In the genomic region with DNA sequence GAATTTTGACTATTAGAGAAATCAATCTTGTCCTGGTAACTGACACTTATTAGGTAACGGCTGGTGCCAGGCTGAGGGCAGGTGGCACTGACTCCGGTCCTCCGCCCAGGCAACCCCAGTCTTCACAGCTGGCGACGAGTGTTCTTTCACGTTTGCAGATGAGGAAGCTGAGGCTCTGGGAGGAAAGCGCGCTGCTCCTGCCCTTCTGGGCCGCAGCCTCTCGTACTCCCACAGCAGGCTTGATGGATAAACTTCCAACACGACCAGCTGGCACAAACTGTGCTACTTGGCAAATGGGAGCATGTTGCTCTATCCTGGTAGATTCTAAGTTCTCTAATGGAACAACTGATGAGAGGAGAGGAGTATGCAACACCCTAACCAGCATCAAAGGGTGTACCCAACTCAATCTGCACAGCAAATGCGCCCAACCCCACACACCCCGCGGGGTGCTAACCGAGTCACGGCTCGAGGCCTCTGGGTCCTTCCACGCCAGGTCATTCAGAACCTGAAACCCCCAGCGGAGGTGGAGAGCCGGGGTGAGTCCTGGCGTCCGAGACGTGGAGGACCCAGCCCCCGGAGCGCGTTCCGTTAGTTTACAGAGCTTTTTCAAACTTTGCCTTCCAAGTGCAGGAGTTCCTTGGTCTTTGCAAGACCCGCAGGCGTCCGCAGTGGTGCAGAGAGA, we compare ENCODE assay signal across 9 cellular contexts. TPM values are rescaled to one million over a fixed set of nuclear protein-coding genes. Genes with fewer than 3 reads are reported as not detected.
DNase-seq lines count a peak whose midpoint lies in the region; ATAC-seq and TF ChIP-seq lines count a peak whose summit lies in the region.
"Had no signal": no experiment of that assay in that cellular context is flagged by ENCODE, and none has a peak within 500 bp of the region (broad histone marks: within the 10 kb centered on the region; RNA-seq: fewer than 3 reads in every experiment).

No MANE protein-coding gene starts in this region.

- H3K4me1 Mint-ChIP-seq in activated CD8-positive, alpha-beta T cell treated with anti-CD3 and anti-CD28 coated beads for 36 hours (ENCODE audit: low read depth) = peaks cover 12% of the 10 kb centered on the region
- H3K4me1 Mint-ChIP-seq in activated CD8-positive, alpha-beta T cell treated with anti-CD3 and anti-CD28 coated beads, Interleukin-2, amount 10 ng/mL, durations not matched to agents 7 days and 5 days (ENCODE audit: low read depth) = peaks cover 8% of the 10 kb centered on the region
- peaks cover 10% of the 10 kb centered on the region for H3K4me1 Mint-ChIP-seq in mesothelial cell of epicardium

- no peak for ATAC-seq in activated CD8-positive, alpha-beta T cell treated with anti-CD3 and anti-CD28 coated beads for 36 hours
- ATAC-seq in activated CD8-positive, alpha-beta T cell treated with anti-CD3 and anti-CD28 coated beads, Interleukin-2, amount 10 ng/mL, durations not matched to agents 7 days and 5 days = no peak
- ATAC-seq in HG02610 (IDR thresholded peaks at IDR 0.05; ENCODE audit: unreplicated experiment) = no peak
- ATAC-seq in HG02970 (IDR thresholded peaks at IDR 0.05; ENCODE audit: low FRiP score, unreplicated experiment) = no peak

- H3K4me3 Mint-ChIP-seq in activated CD8-positive, alpha-beta T cell treated with anti-CD3 and anti-CD28 coated beads for 36 hours = peak overlapping the region; percentile 17
- H3K4me3 Mint-ChIP-seq in activated CD8-positive, alpha-beta T cell treated with anti-CD3 and anti-CD28 coated beads, Interleukin-2, amount 10 ng/mL, durations not matched to agents 7 days and 5 days = no peak overlapping the region
- H3K4me3 Mint-ChIP-seq in mesothelial cell of epicardium = peak overlapping the region; percentile 68

- TF ChIP-seq CTCF in activated CD8-positive, alpha-beta T cell treated with anti-CD3 and anti-CD28 coated beads for 36 hours (IDR thresholded peaks at IDR 0.05) = no peak
- no peak for TF ChIP-seq CTCF in choroid plexus epithelial cell (conservative IDR thresholded peaks at IDR 0.05; ENCODE audit: low read depth, low read length)
- no peak for TF ChIP-seq CTCF in mesothelial cell of epicardium (IDR thresholded peaks at IDR 0.05; ENCODE audit: unreplicated experiment)
- no peak for TF ChIP-seq CTCF in tibial nerve (IDR thresholded peaks at IDR 0.05)

- WGBS in tibial nerve, 2 donors = 37 to 42% methylated on average over 27 to 30 of the region's 30 CpGs

- POLR2A ChIA-PET in activated CD8-positive, alpha-beta T cell treated with anti-CD3 and anti-CD28 coated beads for 36 hours (lab: Charles Lee) = no interaction called here
- POLR2A ChIA-PET in activated CD8-positive, alpha-beta T cell treated with anti-CD3 and anti-CD28 coated beads, Interleukin-2, amount 10 ng/mL, durations not matched to agents 7 days and 5 days (lab: Charles Lee) = no interaction called here

- no peak for DNase-seq in activated CD8-positive, alpha-beta T cell treated with anti-CD3 and anti-CD28 coated beads for 36 hours
- no peak for DNase-seq in activated CD8-positive, alpha-beta T cell treated with anti-CD3 and anti-CD28 coated beads, Interleukin-2, amount 10 ng/mL, durations not matched to agents 7 days and 5 days
- DNase-seq in choroid plexus epithelial cell (ENCODE audit: low read depth) (no peak), mesothelial cell of epicardium (ENCODE audit: low spot score in 2 of 2, unreplicated experiment in 2 of 2) (no peak), tibial nerve (ENCODE audit: low spot score in 2 of 2) (no peak), OCI-M2 (lab: John Stamatoyannopoulos, UW; ENCODE audit: unreplicated experiment) (no peak)
- DNase-seq: AML-193 had no signal

- peak overlapping the region in 1 of 4 donors; percentile 52 for H3K27ac ChIP-seq in tibial nerve

- no peaks in the 10 kb centered on the region for H3K9me3 Mint-ChIP-seq in activated CD8-positive, alpha-beta T cell treated with anti-CD3 and anti-CD28 coated beads for 36 hours
- no peaks in the 10 kb centered on the region for H3K9me3 Mint-ChIP-seq in activated CD8-positive, alpha-beta T cell treated with anti-CD3 and anti-CD28 coated beads, Interleukin-2, amount 10 ng/mL, durations not matched to agents 7 days and 5 days (ENCODE audit: insufficient read depth)
- no peaks in the 10 kb centered on the region for H3K9me3 Mint-ChIP-seq in mesothelial cell of epicardium

- intact Hi-C loops in activated CD8-positive, alpha-beta T cell treated with anti-CD3 and anti-CD28 coated beads for 36 hours (cut with micrococcal nuclease) = no loop called here

- H3K27ac Mint-ChIP-seq in activated CD8-positive, alpha-beta T cell treated with anti-CD3 and anti-CD28 coated beads for 36 hours = no peak overlapping the region
- no peak overlapping the region for H3K27ac Mint-ChIP-seq in activated CD8-positive, alpha-beta T cell treated with anti-CD3 and anti-CD28 coated beads, Interleukin-2, amount 10 ng/mL, durations not matched to agents 7 days and 5 days
- H3K27ac Mint-ChIP-seq in mesothelial cell of epicardium = no peak overlapping the region

- H3K4me1 ChIP-seq in tibial nerve = peaks cover 0 to 22% (median 5%) of the 10 kb centered on the region in 4 donors

- CTCF ChIA-PET in activated CD8-positive, alpha-beta T cell treated with anti-CD3 and anti-CD28 coated beads for 36 hours (lab: Charles Lee) = interaction anchor here (1.1 kb wide), 1 partner anchor 13 kb away, joined by 4 read pairs; no protein-coding TSS in a partner anchor
- CTCF ChIA-PET in activated CD8-positive, alpha-beta T cell treated with anti-CD3 and anti-CD28 coated beads, Interleukin-2, amount 10 ng/mL, durations not matched to agents 7 days and 5 days (lab: Charles Lee) = interaction anchor here (1.6 kb wide), 1 partner anchor 20 kb away, joined by 3 read pairs; no protein-coding TSS in a partner anchor

- no peaks in the 10 kb centered on the region for H3K9me3 ChIP-seq in tibial nerve

- peak overlapping the region; percentile 17 for H3K4me3 ChIP-seq in choroid plexus epithelial cell (ENCODE audit: low read depth, low read length)
- H3K4me3 ChIP-seq in tibial nerve = peak overlapping the region; percentile 47 to 60 (median 52)

- TF ChIP-seq EP300 in tibial nerve (IDR thresholded peaks at IDR 0.05) = no peak

- H3K36me3 Mint-ChIP-seq in activated CD8-positive, alpha-beta T cell treated with anti-CD3 and anti-CD28 coated beads for 36 hours (ENCODE audit: low read depth) = no peaks in the 10 kb centered on the region
- no peaks in the 10 kb centered on the region for H3K36me3 Mint-ChIP-seq in activated CD8-positive, alpha-beta T cell treated with anti-CD3 and anti-CD28 coated beads, Interleukin-2, amount 10 ng/mL, durations not matched to agents 7 days and 5 days (ENCODE audit: low read depth)
- no peaks in the 10 kb centered on the region for H3K36me3 Mint-ChIP-seq in mesothelial cell of epicardium

- peaks cover 0 to 26% of the 10 kb centered on the region in 2 donors for H3K27me3 ChIP-seq in tibial nerve

- H3K36me3 ChIP-seq in tibial nerve = no peaks in the 10 kb centered on the region

- peaks cover 54% of the 10 kb centered on the region for H3K27me3 Mint-ChIP-seq in activated CD8-positive, alpha-beta T cell treated with anti-CD3 and anti-CD28 coated beads for 36 hours
- H3K27me3 Mint-ChIP-seq in activated CD8-positive, alpha-beta T cell treated with anti-CD3 and anti-CD28 coated beads, Interleukin-2, amount 10 ng/mL, durations not matched to agents 7 days and 5 days (ENCODE audit: low read depth) = peaks cover 52% of the 10 kb centered on the region
- peaks cover 45% of the 10 kb centered on the region for H3K27me3 Mint-ChIP-seq in mesothelial cell of epicardium (ENCODE audit: low read depth)

- TF ChIP-seq POLR2A in tibial nerve (IDR thresholded peaks at IDR 0.05) = no peak

RNA-seq across cellular contexts. Expression of gene SLC47A1, which starts 0.5 kb away (rescaled TPM):
- under 1 TPM in 1 of 2 experiments, not detected in 1; 0.11 TPM for total RNA-seq in activated CD8-positive, alpha-beta T cell treated with anti-CD3 and anti-CD28 coated beads for 36 hours
- not detected for total RNA-seq in activated CD8-positive, alpha-beta T cell treated with anti-CD3 and anti-CD28 coated beads, Interleukin-2, amount 10 ng/mL, durations not matched to agents 7 days and 5 days
- total RNA-seq in mesothelial cell of epicardium (5.5 to 9.2 TPM (median 5.9 TPM) in 3 replicates), tibial nerve (10 to 100 TPM; 11.1 to 31.4 (median 19.5) TPM)
